In the genomic region with DNA sequence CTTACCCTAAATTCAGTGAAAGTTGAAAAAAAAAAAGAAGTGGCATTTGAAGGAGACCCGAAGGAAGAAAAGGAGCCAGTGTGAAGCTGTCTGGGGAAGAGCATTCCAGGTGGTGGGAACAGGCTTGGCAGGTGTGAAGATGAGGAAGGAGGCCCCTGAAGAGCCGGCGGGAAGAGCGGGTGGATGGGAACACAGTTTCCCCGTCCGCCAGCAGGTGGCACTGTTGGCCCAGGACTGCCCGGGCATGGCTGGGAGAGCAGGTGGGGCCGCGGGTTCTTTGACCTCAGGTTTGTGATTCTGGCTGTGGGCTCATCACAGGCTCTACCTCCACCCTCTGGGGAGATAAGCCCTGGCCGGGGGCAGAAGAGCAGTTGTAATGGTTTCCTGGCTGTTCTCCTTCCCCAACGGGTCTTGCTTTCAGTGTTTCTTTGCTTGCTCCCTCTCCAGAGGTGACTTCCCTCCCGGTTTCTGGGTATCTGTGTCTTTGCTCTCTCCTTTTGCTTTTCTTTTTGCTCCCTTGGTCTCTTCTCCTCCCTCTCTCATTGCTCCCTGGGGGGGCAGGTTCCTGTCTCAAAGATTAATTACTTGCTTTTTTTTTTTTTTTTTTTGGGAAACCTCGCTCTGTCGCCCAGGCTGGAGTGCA, we compare ENCODE assay signal across 8 cellular contexts. TPM values are rescaled to one million over a fixed set of nuclear protein-coding genes. Genes with fewer than 3 reads are reported as not detected.
DNase-seq lines count a peak whose midpoint lies in the region; ATAC-seq and TF ChIP-seq lines count a peak whose summit lies in the region.

No MANE protein-coding gene starts in this region.

- TF ChIP-seq POLR2A in right lobe of liver (IDR thresholded peaks at IDR 0.05), result no peak

- WGBS in right lobe of liver (ENCODE audit: insufficient coverage, low coverage, low lambda C conversion rate, missing lambda C conversion rate), result 29% methylated on average over 5 of the region's 14 CpGs

- TF ChIP-seq CTCF in GM20000 (IDR thresholded peaks at IDR 0.05; ENCODE audit: extremely low read depth, missing control alignments) (peak; percentile 90), right lobe of liver (IDR thresholded peaks at IDR 0.05) (peak; percentile 85 to 92 (median 90))

- H3K4me1 ChIP-seq in right lobe of liver, result no peaks in the 10 kb centered on the region

- DNase-seq in Ammon's horn (ENCODE audit: low spot score) (peak; percentile 68), GM20000 (ENCODE audit: low spot score) (peak; percentile 85), NCI-H510A (lab: John Stamatoyannopoulos, UW) (peak; percentile 42), dermis blood vessel endothelial cell (peak; percentile 74), right lobe of liver (peak; percentile 74 to 81 (median 75)), DMS114 treated with DMSO at 0.1 percent for 48 hours (lab: John Stamatoyannopoulos, UW; ENCODE audit: unreplicated experiment) (no peak)
- peak; percentile 65 to 77 for DNase-seq in activated CD4-positive, alpha-beta T cell treated with anti-CD3 and anti-CD28 coated beads, Interleukin-2, amount 50 U/mL, for 4 hours
- DNase-seq in stimulated activated CD4-positive, alpha-beta T cell treated with anti-CD3 and anti-CD28 coated beads, TNF-alpha, amount 100 ng/mL, for 4 hours (ENCODE audit: low read depth in 3 of 3), result peak; percentile 47 to 76 (median 64)

- no peaks in the 10 kb centered on the region for H3K27me3 ChIP-seq in right lobe of liver

- no peaks in the 10 kb centered on the region for H3K36me3 ChIP-seq in right lobe of liver

- H3K27ac ChIP-seq in right lobe of liver, result no peak overlapping the region

- peak; percentile 92 to 98 (median 94) for ATAC-seq in right lobe of liver

- H3K4me3 ChIP-seq in right lobe of liver, result no peak overlapping the region

- no peaks in the 10 kb centered on the region for H3K9me3 ChIP-seq in right lobe of liver

- intact Hi-C loops in right lobe of liver (cut with DNase I), result loop anchor here in 1 of 2 donors (5.0 kb wide), 1 partner anchor 184 kb away; no protein-coding TSS in a partner anchor

RNA-seq across cellular contexts. Expression of a gene that starts 32.3 kb away (rescaled TPM):
- total RNA-seq in dermis blood vessel endothelial cell (3.8 and 4.1 TPM in 2 replicates), right lobe of liver (1 to 10 TPM; 1.0 to 3.8 (median 1.8) TPM)
